In the genomic region with DNA sequence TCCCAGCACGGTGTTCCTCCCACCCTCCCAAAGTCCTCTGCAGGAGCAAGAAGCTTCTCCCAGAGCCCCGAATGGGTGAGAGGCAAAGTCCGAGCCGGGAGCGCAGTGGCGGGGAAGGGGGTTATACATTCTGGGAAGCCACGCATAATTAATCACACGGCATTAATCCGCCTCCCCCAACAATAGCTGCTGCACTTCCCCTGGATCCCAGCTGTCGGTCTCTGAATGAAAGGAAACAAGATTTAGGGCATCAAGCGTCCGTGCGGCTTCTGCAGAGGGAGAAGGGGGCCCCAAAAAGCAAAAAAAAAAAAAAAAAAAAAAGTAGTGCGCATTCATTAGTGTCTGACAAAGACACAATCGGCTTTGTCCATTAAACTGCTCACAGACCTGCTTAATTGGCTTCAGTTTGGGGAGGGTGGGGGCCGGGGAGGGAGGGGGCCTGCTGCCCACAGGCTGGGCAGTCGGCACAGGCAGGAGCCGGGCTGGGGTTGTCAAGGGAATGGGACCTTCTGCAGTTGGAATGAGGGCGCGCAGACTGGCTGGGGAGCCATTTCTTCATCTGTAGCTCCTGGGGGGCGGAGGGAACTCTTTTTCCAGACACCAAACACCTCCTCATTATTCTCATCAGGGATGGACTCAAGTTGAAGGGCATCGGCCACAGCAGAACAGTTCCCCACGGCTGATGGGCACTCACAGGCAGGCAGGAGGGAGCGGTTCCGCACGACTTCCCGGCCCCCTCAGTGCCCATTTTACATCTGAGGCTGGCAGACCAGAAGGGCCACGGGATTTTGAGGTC, we compare ENCODE assay signal across 11 cellular contexts. TPM values are rescaled to one million over a fixed set of nuclear protein-coding genes. Genes with fewer than 3 reads are reported as not detected.
DNase-seq lines count a peak whose midpoint lies in the region; ATAC-seq and TF ChIP-seq lines count a peak whose summit lies in the region.
"Had no signal": no experiment of that assay in that cellular context is flagged by ENCODE, and none has a peak within 500 bp of the region (broad histone marks: within the 10 kb centered on the region; RNA-seq: fewer than 3 reads in every experiment).

No MANE protein-coding gene starts in this region.

- no peak for DNase-seq in heart right ventricle
- no peak for DNase-seq in left ventricle myocardium superior
- DNase-seq in midbrain (lab: John Stamatoyannopoulos, UW): peak; percentile 63
- no peak for DNase-seq in upper lobe of right lung
- no peak for DNase-seq in DMS79 treated with DMSO at 0.1 percent for 48 hours (lab: John Stamatoyannopoulos, UW)
- no peak for DNase-seq in MV-4-11 (lab: John Stamatoyannopoulos, UW)
- DNase-seq: MG63, SW 1271 had no signal

- 69 to 70% methylated on average over 28 of the region's 28 CpGs for WGBS in heart right ventricle, 2 donors

- no peaks in the 10 kb centered on the region for H3K36me3 Mint-ChIP-seq in brain

- peak overlapping the region; percentile 87 to 91 (median 90) for H3K4me3 Mint-ChIP-seq in brain

- H3K36me3 ChIP-seq in heart right ventricle: peaks cover 0 to 43% (median 8%) of the 10 kb centered on the region in 9 donors
- peaks cover 18% of the 10 kb centered on the region for H3K36me3 ChIP-seq in upper lobe of right lung
- H3K36me3 ChIP-seq: MG63 had no signal

- no peaks in the 10 kb centered on the region for H3K9me3 Mint-ChIP-seq in brain

- TF ChIP-seq CTCF in heart right ventricle (IDR thresholded peaks at IDR 0.05): no peak
- TF ChIP-seq CTCF in brain (conservative IDR thresholded peaks at IDR 0.05): no peak
- no peak for TF ChIP-seq CTCF in upper lobe of right lung (IDR thresholded peaks at IDR 0.05)

- intact Hi-C loops in heart right ventricle (cut with DNase I): loop anchor here in 7 of 10 donors (5.0 to 10.0 kb wide), 7 partner anchors 35 to 85 kb away; partner anchors contain the start of gene SEC16A (in 1 of the 7)
- intact Hi-C loops in left ventricle myocardium superior (cut with micrococcal nuclease): no loop called here
- intact Hi-C loops in upper lobe of right lung (cut with DNase I): loop anchor here (10.0 kb wide), 1 partner anchor 82 kb away; no protein-coding TSS in a partner anchor

- H3K27me3 ChIP-seq in heart right ventricle (no peaks in the 10 kb centered on the region), upper lobe of right lung (no peaks in the 10 kb centered on the region)
- H3K27me3 ChIP-seq: BLaER1, MG63 had no signal

- H3K4me3 ChIP-seq in heart right ventricle: peak overlapping the region in 6 of 10 donors; percentile 91 to 97 (median 96)
- peak overlapping the region; percentile 16 for H3K4me3 ChIP-seq in upper lobe of right lung
- H3K4me3 ChIP-seq: BLaER1, MG63 had no signal

- peak overlapping the region; percentile 92 to 98 (median 96) for H3K27ac Mint-ChIP-seq in brain

- no peaks in the 10 kb centered on the region for H3K9me3 ChIP-seq in heart right ventricle
- H3K9me3 ChIP-seq in upper lobe of right lung: no peaks in the 10 kb centered on the region
- H3K9me3 ChIP-seq: BLaER1, MG63 had no signal

- peaks cover 10% of the 10 kb centered on the region for H3K27me3 Mint-ChIP-seq in brain

- H3K4me1 Mint-ChIP-seq in brain: peaks cover 68% of the 10 kb centered on the region

- H3K4me1 ChIP-seq in heart right ventricle (peaks cover 32 to 88% (median 79%) of the 10 kb centered on the region in 9 donors), upper lobe of right lung (peaks cover 61% of the 10 kb centered on the region)

- ATAC-seq in heart right ventricle (no peak), left ventricle myocardium superior (no peak), upper lobe of right lung (no peak), GM19023 (IDR thresholded peaks at IDR 0.05; ENCODE audit: unreplicated experiment) (no peak)

- H3K27ac ChIP-seq in heart right ventricle (peak overlapping the region; percentile 18 to 100 (median 92)), upper lobe of right lung (peak overlapping the region; percentile 93)
- H3K27ac ChIP-seq: BLaER1 had no signal

RNA-seq across cellular contexts. Expression of gene NOTCH1, which starts 3.4 kb away (rescaled TPM):
- total RNA-seq in heart right ventricle: 10 to 100 TPM; 12.0 to 27.0 (median 21.8) TPM
- 10 to 100 TPM in 1 of 2 donors, 1 to 10 TPM in 1; 7.3 to 14.5 TPM for polyA plus RNA-seq in heart right ventricle
- 15.4 TPM for total RNA-seq in left ventricle myocardium superior
- polyA plus RNA-seq in brain (ENCODE audit: insufficient read depth, low read depth, low replicate concordance): 12.3 TPM
- total RNA-seq in upper lobe of right lung: 114 TPM

RNA-seq across cellular contexts. Expression of gene SEC16A, which starts 59.6 kb away (rescaled TPM):
- total RNA-seq in heart right ventricle (10 to 100 TPM; 21.9 to 35.9 (median 28.6) TPM), left ventricle myocardium superior (23.2 TPM), upper lobe of right lung (63.7 TPM)
- polyA plus RNA-seq in heart right ventricle (10 to 100 TPM; 24.4 to 35.6 TPM), brain (ENCODE audit: insufficient read depth, low read depth, low replicate concordance) (80.6 TPM)
